In the genomic region with DNA sequence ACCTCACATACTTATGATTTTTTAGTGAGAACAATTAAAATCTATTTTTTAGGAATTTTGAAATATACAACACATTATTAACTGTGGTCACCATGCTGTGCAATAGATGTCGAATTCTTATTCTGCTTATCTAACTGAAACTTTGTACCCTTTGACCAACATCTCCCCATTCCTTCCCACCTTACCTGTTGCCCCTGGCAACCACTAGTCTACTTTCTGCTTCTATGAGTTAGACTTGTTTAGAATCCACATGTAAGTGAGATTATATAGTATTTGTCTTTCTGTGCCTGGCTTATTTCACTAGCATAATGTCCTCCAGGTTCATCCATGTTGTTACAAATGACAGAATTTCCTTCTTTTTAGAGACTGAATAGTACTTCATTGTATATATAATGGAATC, we compare ENCODE assay signal across 26 cellular contexts.
"Had no signal": no experiment of that assay in that cellular context is flagged by ENCODE, and none has a peak within 500 bp of the region (broad histone marks: within the 10 kb centered on the region; RNA-seq: fewer than 3 reads in every experiment).

No MANE protein-coding gene starts in this region.

- H3K36me3 ChIP-seq: colonic mucosa, esophagus muscularis mucosa, esophagus squamous epithelium, gastrocnemius medialis, gastroesophageal sphincter, heart left ventricle, heart right ventricle had no signal

- FAIRE-seq: endometrium, endothelial cell of umbilical vein had no signal

- ATAC-seq: effector memory CD8-positive, alpha-beta T cell; esophagus mucosa; foreskin keratinocyte; gastrocnemius medialis; gastroesophageal sphincter; heart left ventricle; heart right ventricle had no signal

- H3K9me3 ChIP-seq: colonic mucosa had no signal

- H3K4me3 ChIP-seq: colonic mucosa, coronary artery, dorsolateral prefrontal cortex, esophagus muscularis mucosa, esophagus squamous epithelium, gastrocnemius medialis, gastroesophageal sphincter, heart left ventricle, heart right ventricle had no signal

- H3K27me3 ChIP-seq: colonic mucosa, dorsolateral prefrontal cortex, esophagus muscularis mucosa, esophagus squamous epithelium, foreskin keratinocyte, gastrocnemius medialis, gastroesophageal sphincter, heart left ventricle had no signal

- DNase-seq: colonic mucosa; cortex of kidney; dermis blood vessel endothelial cell; dorsolateral prefrontal cortex; effector CD4-positive, alpha-beta T cell; effector CD8-positive, alpha-beta T cell; effector memory CD4-positive, alpha-beta T cell; effector memory CD8-positive, alpha-beta T cell; endodermal cell; erythroblast; esophagus squamous epithelium; foreskin fibroblast; foreskin keratinocyte; foreskin melanocyte; gastrocnemius medialis; glutamatergic neuron; head of caudate nucleus; heart left ventricle; heart right ventricle had no signal

- H3K4me1 ChIP-seq: colonic mucosa, esophagus muscularis mucosa, esophagus squamous epithelium, foreskin keratinocyte, gastrocnemius medialis, gastroesophageal sphincter, heart left ventricle, heart right ventricle had no signal

- H3K27ac ChIP-seq: colonic mucosa, coronary artery, dorsolateral prefrontal cortex, epithelial cell of prostate, esophagus muscularis mucosa, esophagus squamous epithelium, foreskin keratinocyte, gastrocnemius medialis, gastroesophageal sphincter, heart left ventricle, heart right ventricle had no signal
